Comparison of ENCODE assay signal across 1 cellular context in genomic region chr3:53841296-53841695, GRCh38.
TF ChIP-seq lines count a peak whose summit lies in the region.

No MANE protein-coding gene starts in this region.

TF ChIP-seq in GM23338, 12 proteins besides CTCF, POLR2A, EP300 and RAD21 (continued from another document):
- TF ChIP-seq STAT1 (IDR thresholded peaks at IDR 0.05; ENCODE audit: unreplicated experiment) = no peak
TF ChIP-seq in GM23338: peak in this region for 0.
